In genomic region chr16:14974656-14975417, GRCh38 we compare ENCODE assay signal across 8 cellular contexts. TPM values are rescaled to one million over a fixed set of nuclear protein-coding genes. Genes with fewer than 3 reads are reported as not detected.
DNase-seq lines count a peak whose midpoint lies in the region; ATAC-seq, FAIRE-seq and TF ChIP-seq lines count a peak whose summit lies in the region.
"Not testable (repeated sequence)": the region's sequence is repeated elsewhere in the genome, so short reads cannot be mapped to it uniquely, and the experiment has no call there.

TSS of gene PDXDC1 (plus strand) at chr16:14975026. CDS start at chr16:14975200, 174 bp downstream.

- peak; percentile 92 for ATAC-seq in GM21825 (IDR thresholded peaks at IDR 0.05; ENCODE audit: unreplicated experiment)
- ATAC-seq in activated T-cell treated with anti-CD3 and anti-CD28 coated beads, Interleukin-2, amount 50 U/mL, for 72 hours (replicated peaks in 1 of 2): peak; percentile 97 to 98

- peak within 1 kb of the TSS; percentile 82 for H3K27ac ChIP-seq in Karpas-422 (ENCODE audit: low read length)
- H3K27ac ChIP-seq in esophagus squamous epithelium: peak within 1 kb of the TSS; percentile 88 to 94 (median 92)

- FAIRE-seq in RCC 7860 (lab: Jason Lieb, UNC): not testable (repeated sequence)

- peaks cover 46% of the 10 kb centered on the region for H3K79me2 ChIP-seq in Karpas-422 (ENCODE audit: low read length)

- H3K27me3 ChIP-seq in Karpas-422 (ENCODE audit: low read length); esophagus squamous epithelium: not testable (repeated sequence)

- not testable (repeated sequence) for H3K36me3 ChIP-seq in Karpas-422 (ENCODE audit: insufficient read depth, low read length); esophagus squamous epithelium

- H3K4me1 ChIP-seq in Karpas-422 (ENCODE audit: low read length) (peaks cover 43% of the 10 kb centered on the region), esophagus squamous epithelium (peaks cover 2 to 50% (median 9%) of the 10 kb centered on the region in 3 donors)

- H3K4me2 ChIP-seq in Karpas-422 (ENCODE audit: low read depth, low read length, poor library complexity, severe bottlenecking): peak within 1 kb of the TSS; percentile 68

- intact Hi-C loops in esophagus squamous epithelium (cut with DNase I): not testable (repeated sequence)

- H3K36me3 Mint-ChIP-seq in activated T-cell treated with anti-CD3 and anti-CD28 coated beads, Interleukin-2, amount 50 U/mL, for 72 hours (ENCODE audit: insufficient read depth in 2 of 2): not testable (repeated sequence)

- peak; percentile 95 for DNase-seq in DMS79 treated with DMSO at 0.1 percent for 48 hours (lab: John Stamatoyannopoulos, UW)
- peak; percentile 99 for DNase-seq in Karpas-422
- peak; percentile 90 for DNase-seq in RCC 7860 (ENCODE audit: low spot score)
- DNase-seq in activated T-cell treated with anti-CD3 and anti-CD28 coated beads, Interleukin-2, amount 50 U/mL, for 72 hours: peak; percentile 99
- peak; percentile 78 for DNase-seq in esophagus squamous epithelium (lab: John Stamatoyannopoulos, UW)
- DNase-seq in myocyte (ENCODE audit: low read depth): peak; percentile 91
- peak; percentile 89 to 99 for DNase-seq in stimulated activated CD8-positive, alpha-beta memory T cell treated with anti-CD3 and anti-CD28 coated beads, Interleukin-7, amount 100 ng/mL, for 4 hours (ENCODE audit: low read depth in 2 of 2)

- H3K4me3 ChIP-seq in Karpas-422 (ENCODE audit: low read length) (peak within 1 kb of the TSS; percentile 86), esophagus squamous epithelium (peak within 1 kb of the TSS; percentile 57 to 73 (median 68))

- H3K9me2 ChIP-seq in Karpas-422 (replicated peaks; ENCODE audit: insufficient read depth, low read length): not testable (repeated sequence)

- H4K20me1 ChIP-seq in Karpas-422 (ENCODE audit: insufficient read depth, low read depth, low read length): not testable (repeated sequence)

- WGBS in esophagus squamous epithelium, 2 donors: 0 to 1% methylated on average over 16 to 25 of the region's 74 CpGs

- H2AFZ ChIP-seq in Karpas-422 (ENCODE audit: low read length): peak within 1 kb of the TSS; percentile 44

- H3K4me3 Mint-ChIP-seq in activated T-cell treated with anti-CD3 and anti-CD28 coated beads, Interleukin-2, amount 50 U/mL, for 72 hours: peak within 1 kb of the TSS; percentile 89

- TF ChIP-seq CTCF in esophagus squamous epithelium (IDR thresholded peaks at IDR 0.05): peak in 2 of 6 experiments; percentile 9 to 22

- H3K27ac Mint-ChIP-seq in activated T-cell treated with anti-CD3 and anti-CD28 coated beads, Interleukin-2, amount 50 U/mL, for 72 hours: peak within 1 kb of the TSS; percentile 77

- not testable (repeated sequence) for H3K9me3 Mint-ChIP-seq in activated T-cell treated with anti-CD3 and anti-CD28 coated beads, Interleukin-2, amount 50 U/mL, for 72 hours

- H3K9me3 ChIP-seq in Karpas-422 (ENCODE audit: low read length); esophagus squamous epithelium: not testable (repeated sequence)

- peak in 3 of 4 donors; percentile 41 to 97 (median 86) for TF ChIP-seq POLR2A in esophagus squamous epithelium (IDR thresholded peaks at IDR 0.05)

- H3K9ac ChIP-seq in Karpas-422 (ENCODE audit: low read length): peak within 1 kb of the TSS; percentile 86

- H3K27me3 Mint-ChIP-seq in activated T-cell treated with anti-CD3 and anti-CD28 coated beads, Interleukin-2, amount 50 U/mL, for 72 hours (ENCODE audit: low read depth): not testable (repeated sequence)

- H3K4me1 Mint-ChIP-seq in activated T-cell treated with anti-CD3 and anti-CD28 coated beads, Interleukin-2, amount 50 U/mL, for 72 hours (ENCODE audit: low read depth): peaks cover 25% of the 10 kb centered on the region

RNA-seq across cellular contexts. Expression of gene PDXDC1, which starts in this region (rescaled TPM):
- 58.4 and 77.6 TPM in 2 replicates for total RNA-seq in Karpas-422 (2014; rRNA removed; shearing (Covaris generic); ENCODE audit: low replicate concordance)
- total RNA-seq in activated T-cell treated with anti-CD3 and anti-CD28 coated beads, Interleukin-2, amount 50 U/mL, for 72 hours: 10 to 100 TPM; 68.8 to 86.1 TPM
- 10 to 100 TPM; 40.3 to 76.5 (median 53.9) TPM for total RNA-seq in esophagus squamous epithelium
- 60.4 and 81.1 TPM in 2 replicates for total RNA-seq in myocyte
- 64.3 TPM for polyA plus RNA-seq in myocyte (2012)

Comparison
In these comparisons a context has a peak if more than half of its experiments do, and no peak if none do; other contexts are left out.
1. Peak in every context shown above with its lines: DNase-seq, ATAC-seq, H3K4me3 ChIP-seq and H3K27ac ChIP-seq.